In the genomic region with DNA sequence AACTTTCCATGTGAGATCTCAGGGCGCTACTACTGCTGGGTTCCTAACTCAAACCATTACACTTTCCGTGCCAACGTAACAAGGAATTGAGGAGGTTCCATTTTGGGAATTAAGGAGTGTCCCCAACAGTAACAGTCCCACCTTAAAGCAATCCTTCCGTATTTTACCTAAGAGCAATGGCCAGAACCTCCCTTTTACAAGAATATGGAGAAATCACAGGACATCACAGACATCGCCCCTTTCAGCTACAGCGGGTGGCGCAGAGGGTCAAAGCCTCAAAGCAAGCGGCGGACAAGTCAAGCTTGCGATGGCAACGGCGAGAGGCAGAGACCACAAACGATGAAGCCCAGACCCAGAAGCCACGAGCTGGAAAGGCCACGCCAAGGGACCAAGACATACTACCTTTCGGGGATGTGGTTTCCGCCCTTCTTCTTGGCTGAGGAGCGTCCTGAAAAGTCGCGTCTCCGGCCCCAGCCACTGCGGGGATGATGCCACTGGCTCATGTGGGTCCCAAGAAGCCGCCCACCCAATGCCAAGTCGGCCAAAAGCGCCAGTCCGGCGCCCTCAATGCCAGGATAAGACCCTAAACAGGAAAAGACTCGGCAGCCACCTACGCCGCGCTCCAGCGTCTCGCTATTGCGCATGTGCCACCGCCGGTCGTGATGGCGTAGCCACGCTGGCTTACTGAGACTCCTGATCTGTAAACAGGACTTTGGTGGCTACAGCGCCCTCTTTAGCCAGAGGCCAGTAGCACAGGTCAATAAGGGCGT, we compare ENCODE assay signal across 8 cellular contexts. TPM values are rescaled to one million over a fixed set of nuclear protein-coding genes. Genes with fewer than 3 reads are reported as not detected.
DNase-seq lines count a peak whose midpoint lies in the region; ATAC-seq, FAIRE-seq and TF ChIP-seq lines count a peak whose summit lies in the region.

A gene (minus strand): TSS at position 632 of the 770 bp plus-strand sequence. CDS start 129 bp downstream, at position 503.

- H3K27ac Mint-ChIP-seq in mesothelial cell of epicardium, result peak within 1 kb of the TSS; percentile 95

- peak; percentile 31 for FAIRE-seq in endometrium (lab: Jason Lieb, UNC)

- no peaks in the 10 kb centered on the region for H3K27me3 ChIP-seq in NT2/D1 (ENCODE audit: insufficient read depth, insufficient read length)

- peak within 1 kb of the TSS; percentile 98 for H3K4me3 Mint-ChIP-seq in mesothelial cell of epicardium

- peak; percentile 76 for TF ChIP-seq CTCF in mesothelial cell of epicardium (IDR thresholded peaks at IDR 0.05; ENCODE audit: unreplicated experiment)

- peak within 1 kb of the TSS; percentile 83 for H3K9ac ChIP-seq in NT2/D1 (ENCODE audit: insufficient read length, low read depth)

- peaks cover 11% of the 10 kb centered on the region for H3K4me1 Mint-ChIP-seq in mesothelial cell of epicardium

- in situ Hi-C loops in Caki2 (cut with HindIII; ENCODE audit: low pct_unique_long_range_greater_than_20kb, low sequenced_read_pairs), result no loop called here

- peaks cover 24% of the 10 kb centered on the region for H3K36me3 ChIP-seq in NT2/D1 (ENCODE audit: insufficient read depth, insufficient read length, low read length)

- H3K9me3 Mint-ChIP-seq in mesothelial cell of epicardium, result no peaks in the 10 kb centered on the region

- H3K27me3 Mint-ChIP-seq in mesothelial cell of epicardium (ENCODE audit: low read depth), result peaks cover 2% of the 10 kb centered on the region

- DNase-seq in Caki2 (ENCODE audit: low read depth) (peak; percentile 84), HUDEP-2 (lab: John Stamatoyannopoulos, UW; ENCODE audit: unreplicated experiment in 76 of 76) (peak; percentile 11 to 97 (median 90)), NT2/D1 (ENCODE audit: low read depth, low spot score) (peak; percentile 93), mesothelial cell of epicardium (ENCODE audit: low spot score in 2 of 2, unreplicated experiment in 2 of 2) (peak; percentile 83 to 95)
- peak; percentile 86 for DNase-seq in activated CD8-positive, alpha-beta memory T cell treated with anti-CD3 and anti-CD28 coated beads, Interleukin-2, amount 50 U/mL, for 1 hour (ENCODE audit: extremely low read depth)
- peak; percentile 92 for DNase-seq in stimulated activated CD8-positive, alpha-beta memory T cell treated with anti-CD3 and anti-CD28 coated beads, Interleukin-2, amount 100 ng/mL, for 1 hour (ENCODE audit: low read depth in 2 of 2)

- H3K4me1 ChIP-seq in NT2/D1 (ENCODE audit: insufficient read depth, insufficient read length), result no peaks in the 10 kb centered on the region

- H3K36me3 Mint-ChIP-seq in mesothelial cell of epicardium, result peaks cover 14% of the 10 kb centered on the region

- peak within 1 kb of the TSS; percentile 72 for H3K4me3 ChIP-seq in NT2/D1 (ENCODE audit: insufficient read length, low read depth)

- peak; percentile 97 for ATAC-seq in GM21367 (IDR thresholded peaks at IDR 0.05; ENCODE audit: unreplicated experiment)

- no peaks in the 10 kb centered on the region for H3K9me3 ChIP-seq in NT2/D1 (ENCODE audit: insufficient read depth, low read length)

RNA-seq across cellular contexts. Expression of the gene that starts here (rescaled TPM):
- 39.5 and 42.3 TPM in 2 replicates for total RNA-seq in Caki2 (2014; rRNA removed; shearing (Covaris generic); ENCODE audit: low replicate concordance)
- 23.0 to 25.5 TPM (median 24.3 TPM) in 3 replicates for total RNA-seq in mesothelial cell of epicardium

Comparison
In these comparisons a context has a peak if more than half of its experiments do, and no peak if none do; other contexts are left out.
1. Peak in every context shown above with its lines: DNase-seq, ATAC-seq and H3K4me3 ChIP-seq.